ENCODE assay signal across 16 cellular contexts in genomic region chr7:112982441-112983063, GRCh38.
DNase-seq lines count a peak whose midpoint lies in the region; ATAC-seq and TF ChIP-seq lines count a peak whose summit lies in the region.
"Had no signal": no experiment of that assay in that cellular context is flagged by ENCODE, and none has a peak within 500 bp of the region (broad histone marks: within the 10 kb centered on the region; RNA-seq: fewer than 3 reads in every experiment).

No MANE protein-coding gene starts in this region.

- peak overlapping the region; percentile 4 for H3K27ac Mint-ChIP-seq in stimulated activated memory B cell treated with anti-CD40 and anti-IgM and Interleukin-4, amounts not matched to agents 10 μg/mL and 1 μg/mL and 100 μg/mL, for 72 hours

- no peaks in the 10 kb centered on the region for H3K27me3 Mint-ChIP-seq in stimulated activated memory B cell treated with anti-CD40 and anti-IgM and Interleukin-4, amounts not matched to agents 10 μg/mL and 1 μg/mL and 100 μg/mL, for 72 hours

- 49 to 62% methylated on average over 1 of the region's 1 CpG for WGBS in transverse colon (ENCODE audit: low coverage in 1 of 2), 2 donors

- no peaks in the 10 kb centered on the region for H3K36me3 Mint-ChIP-seq in stimulated activated memory B cell treated with anti-CD40 and anti-IgM and Interleukin-4, amounts not matched to agents 10 μg/mL and 1 μg/mL and 100 μg/mL, for 72 hours

- H3K27me3 ChIP-seq in left ventricle myocardium inferior (ENCODE audit: low read depth): no peaks in the 10 kb centered on the region
- H3K27me3 ChIP-seq in transverse colon: no peaks in the 10 kb centered on the region
- H3K27me3 ChIP-seq: gastroesophageal sphincter had no signal

- TF ChIP-seq EP300 in transverse colon (IDR thresholded peaks at IDR 0.05; ENCODE audit: low read depth): no peak

- H3K36me3 ChIP-seq in left ventricle myocardium inferior (no peaks in the 10 kb centered on the region), transverse colon (no peaks in the 10 kb centered on the region)
- H3K36me3 ChIP-seq: gastroesophageal sphincter, prostate gland had no signal

- no peak for TF ChIP-seq POLR2A in transverse colon (IDR thresholded peaks at IDR 0.05)

- H3K9me3 ChIP-seq in left ventricle myocardium inferior (replicated peaks) (no peaks in the 10 kb centered on the region), transverse colon (no peaks in the 10 kb centered on the region)
- H3K9me3 ChIP-seq: gastroesophageal sphincter, prostate gland had no signal

- no peak overlapping the region for H3K4me3 Mint-ChIP-seq in stimulated activated memory B cell treated with anti-CD40 and anti-IgM and Interleukin-4, amounts not matched to agents 10 μg/mL and 1 μg/mL and 100 μg/mL, for 72 hours
- H3K4me3 Mint-ChIP-seq: H9 had no signal

- DNase-seq in left ventricle myocardium inferior: no peak
- no peak for DNase-seq in Right ventricle myocardium superior
- no peak for DNase-seq in left colon
- no peak for DNase-seq in kidney tubule cell (ENCODE audit: low spot score)
- DNase-seq in transverse colon: no peak
- DNase-seq: activated CD4-positive, alpha-beta T cell treated with anti-CD3 and anti-CD28 coated beads, Interleukin-2, amount 50 U/mL, for 4 hours; activated naive CD4-positive, alpha-beta T cell treated with anti-CD3 and anti-CD28 coated beads, Interleukin-2, amount 50 U/mL, for 16 hours; H9; NCI-H510A had no signal

- ATAC-seq in Right ventricle myocardium superior (ENCODE audit: poor library complexity): no peak
- ATAC-seq in HG02571 (IDR thresholded peaks at IDR 0.05; ENCODE audit: unreplicated experiment): peak; percentile 60
- ATAC-seq in HG03280 (IDR thresholded peaks at IDR 0.05; ENCODE audit: unreplicated experiment): peak; percentile 61
- ATAC-seq in stimulated activated memory B cell treated with anti-CD40 and anti-IgM and Interleukin-4, amounts not matched to agents 10 μg/mL and 1 μg/mL and 100 μg/mL, for 72 hours: peak; percentile 79
- no peak for ATAC-seq in left colon
- ATAC-seq: gastroesophageal sphincter, left lobe of liver had no signal

- H3K4me3 ChIP-seq in left ventricle myocardium inferior (no peak overlapping the region), transverse colon (no peak overlapping the region)
- H3K4me3 ChIP-seq: gastroesophageal sphincter, prostate gland, SK-N-MC had no signal

- H3K27ac ChIP-seq in left ventricle myocardium inferior (replicated peaks) (peak overlapping the region; percentile 82), transverse colon (no peak overlapping the region)
- H3K27ac ChIP-seq: gastroesophageal sphincter, prostate gland, SK-N-MC had no signal

- intact Hi-C loops in left ventricle myocardium inferior (cut with micrococcal nuclease): no loop called here
- intact Hi-C loops in Right ventricle myocardium superior (cut with DNase I): no loop called here
- intact Hi-C loops in left colon (cut with DNase I, micrococcal nuclease): no loop called here
- intact Hi-C loops in transverse colon (cut with DNase I; ENCODE audit: low total_unique reads): no loop called here

- no peak for TF ChIP-seq CTCF in left ventricle myocardium inferior (IDR thresholded peaks at IDR 0.05; ENCODE audit: borderline replicate concordance)
- TF ChIP-seq CTCF in transverse colon (IDR thresholded peaks at IDR 0.05): no peak

- peaks cover 18% of the 10 kb centered on the region for H3K4me1 Mint-ChIP-seq in stimulated activated memory B cell treated with anti-CD40 and anti-IgM and Interleukin-4, amounts not matched to agents 10 μg/mL and 1 μg/mL and 100 μg/mL, for 72 hours
- H3K4me1 Mint-ChIP-seq: H9 had no signal

- H3K4me1 ChIP-seq in left ventricle myocardium inferior (peaks cover 56% of the 10 kb centered on the region), transverse colon (peaks cover 0 to 6% (median 2%) of the 10 kb centered on the region in 4 donors)
- H3K4me1 ChIP-seq: gastroesophageal sphincter, prostate gland had no signal

- H3K9me3 Mint-ChIP-seq in stimulated activated memory B cell treated with anti-CD40 and anti-IgM and Interleukin-4, amounts not matched to agents 10 μg/mL and 1 μg/mL and 100 μg/mL, for 72 hours: peaks cover 2% of the 10 kb centered on the region
- H3K9me3 Mint-ChIP-seq: H9 had no signal

- in situ Hi-C loops in transverse colon (cut with MboI; ENCODE audit: low pct_ligation_motif_present in 1 of 4, low pct_unique_long_range_greater_than_20kb in 1 of 4, low sequenced_read_pairs in 3 of 4): no loop called here

Comparison
In these comparisons a context has a peak if more than half of its experiments do, and no peak if none do; other contexts are left out.
1. ATAC-seq: peak in HG02571 (single experiment), HG03280 (single experiment) and stimulated activated memory B cell treated with anti-CD40 and anti-IgM and Interleukin-4, amounts not matched to agents 10 μg/mL and 1 μg/mL and 100 μg/mL, for 72 hours (single experiment); none in Right ventricle myocardium superior (single experiment) and left colon (single experiment).